In genomic region chr3:170346481-170347125, GRCh38 we compare ENCODE assay signal across 1 cellular context.
TF ChIP-seq lines count a peak whose summit lies in the region.

No MANE protein-coding gene starts in this region.

TF ChIP-seq in GM12878, 131 proteins besides CTCF, POLR2A, EP300 and RAD21:
- TF ChIP-seq PAX5 (IDR thresholded peaks at IDR 0.05; ENCODE audit: borderline replicate concordance, low read depth, low read length) (peak; percentile 63; the same call in 1 of the 2 replicates), ZBED1 (IDR thresholded peaks at IDR 0.05; ENCODE audit: borderline replicate concordance) (no peak), GATAD2B (conservative IDR thresholded peaks at IDR 0.05; ENCODE audit: low read depth) (no peak)
